ENCODE assay signal across 31 cellular contexts in genomic region chr5:37882636-37883035, GRCh38. TPM values are rescaled to one million over a fixed set of nuclear protein-coding genes. Genes with fewer than 3 reads are reported as not detected.
DNase-seq lines count a peak whose midpoint lies in the region; ATAC-seq, FAIRE-seq and TF ChIP-seq lines count a peak whose summit lies in the region.
"Had no signal": no experiment of that assay in that cellular context is flagged by ENCODE, and none has a peak within 500 bp of the region (broad histone marks: within the 10 kb centered on the region; RNA-seq: fewer than 3 reads in every experiment).

No MANE protein-coding gene starts in this region.

- no peaks in the 10 kb centered on the region for H3K9me3 Mint-ChIP-seq in activated CD4-positive, alpha-beta memory T cell treated with anti-CD3 and anti-CD28 coated beads, Interleukin-2, amount 10 ng/mL, durations not matched to agents 7 days and 5 days
- peaks cover 0 to 13% (median 0%) of the 10 kb centered on the region in 3 donors for H3K9me3 Mint-ChIP-seq in T-cell
- H3K9me3 Mint-ChIP-seq: CD4-positive, alpha-beta T cell; GM23338; T-helper 1 cell treated with Interleukin-12 subunit alpha and Interleukin-12 subunit beta and Interleukin-4 antibody, amounts not matched to agents 30 μg/mL and 1 μg/mL, for 36 hours had no signal

- no peaks in the 10 kb centered on the region for H3K36me3 Mint-ChIP-seq in activated CD4-positive, alpha-beta memory T cell treated with anti-CD3 and anti-CD28 coated beads, Interleukin-2, amount 10 ng/mL, durations not matched to agents 7 days and 5 days (ENCODE audit: low read depth)
- no peaks in the 10 kb centered on the region for H3K36me3 Mint-ChIP-seq in T-cell
- H3K36me3 Mint-ChIP-seq: activated CD8-positive, alpha-beta memory T cell treated with anti-CD3 and anti-CD28 coated beads, Interleukin-2, amount 10 ng/mL, durations not matched to agents 7 days and 5 days had no signal

- H3K4me1 ChIP-seq in fibroblast of lung (ENCODE audit: control insufficient read depth, extremely low read depth, insufficient read depth, low read length), result peaks cover 2% of the 10 kb centered on the region
- H3K4me1 ChIP-seq in HepG2 (ENCODE audit: insufficient read depth, low read length), result no peaks in the 10 kb centered on the region
- H3K4me1 ChIP-seq: testis had no signal

- no peak for TF ChIP-seq POLR2A in HepG2 (IDR thresholded peaks at IDR 0.05; ENCODE audit: insufficient read depth in 1 of 2, low read depth in 2 of 2, low read length in 2 of 2)

- H2AFZ ChIP-seq in fibroblast of lung (ENCODE audit: low read length), result no peak overlapping the region
- no peak overlapping the region for H2AFZ ChIP-seq in HepG2 (ENCODE audit: low read length)
- H2AFZ ChIP-seq: GM23338 had no signal

- no peak for TF ChIP-seq RAD21 in HepG2 (CRISPR knock-in tag; IDR thresholded peaks at IDR 0.05)

- CTCF ChIA-PET in HepG2 (lab: Yijun Ruan, JAX; ENCODE audit: low intra/inter-chr PET ratio, low total read pairs) (no interaction called here), T-cell (lab: Charles Lee) (no interaction called here)
- CTCF ChIA-PET in activated CD4-positive, alpha-beta memory T cell treated with anti-CD3 and anti-CD28 coated beads, Interleukin-2, amount 10 ng/mL, durations not matched to agents 7 days and 5 days (lab: Charles Lee), result no interaction called here

- no peak for TF ChIP-seq CTCF in AG10803 (conservative IDR thresholded peaks at IDR 0.05; ENCODE audit: low read length)
- no peak for TF ChIP-seq CTCF in fibroblast of lung (conservative IDR thresholded peaks at IDR 0.05 in 1 of 2, IDR thresholded peaks at IDR 0.05 in 1 of 2; ENCODE audit: low read depth in 1 of 2, low read length in 2 of 2)
- no peak for TF ChIP-seq CTCF in HepG2 (CRISPR knock-in tag; IDR thresholded peaks at IDR 0.05)

- intact Hi-C loops in HepG2 (cut with micrococcal nuclease; ENCODE audit: unreplicated experiment), result no loop called here

- TF ChIP-seq EP300 in HepG2 (IDR thresholded peaks at IDR 0.05; ENCODE audit: low read depth in 2 of 2, low read length in 2 of 2), result no peak
- TF ChIP-seq EP300 in HepG2 (CRISPR knock-in tag; IDR thresholded peaks at IDR 0.05; ENCODE audit: borderline replicate concordance), result no peak

- H3K4me1 Mint-ChIP-seq in activated CD4-positive, alpha-beta memory T cell treated with anti-CD3 and anti-CD28 coated beads, Interleukin-2, amount 10 ng/mL, durations not matched to agents 7 days and 5 days, result no peaks in the 10 kb centered on the region
- no peaks in the 10 kb centered on the region for H3K4me1 Mint-ChIP-seq in T-cell
- H3K4me1 Mint-ChIP-seq: activated CD8-positive, alpha-beta memory T cell treated with anti-CD3 and anti-CD28 coated beads, Interleukin-2, amount 10 ng/mL, durations not matched to agents 7 days and 5 days; GM23338 had no signal

- H3K36me3 ChIP-seq in fibroblast of lung (ENCODE audit: control insufficient read depth, insufficient read depth, low read length) (no peaks in the 10 kb centered on the region), HepG2 (replicated peaks in 1 of 2; ENCODE audit: control insufficient read depth in 1 of 2, insufficient read depth in 2 of 2, low read length in 2 of 2) (no peaks in the 10 kb centered on the region)
- H3K36me3 ChIP-seq: MG63 had no signal

- H4K20me1 ChIP-seq in fibroblast of lung (ENCODE audit: control insufficient read depth, extremely low read depth, insufficient read depth, low read length), result no peaks in the 10 kb centered on the region
- no peaks in the 10 kb centered on the region for H4K20me1 ChIP-seq in HepG2 (ENCODE audit: insufficient read depth, low read length)

- in situ Hi-C loops in HepG2 (cut with HindIII; ENCODE audit: extremely low pct_ligation_motif_present, low pct_unique_long_range_greater_than_20kb), result no loop called here

- 3% methylated on average over 3 of the region's 3 CpGs for WGBS in HepG2 (ENCODE audit: low lambda C conversion rate)

- H3K4me3 ChIP-seq in AG10803 (ENCODE audit: low read length) (no peak overlapping the region), fibroblast of lung (replicated peaks in 1 of 4; ENCODE audit: control extremely low read depth in 1 of 4, insufficient read depth in 1 of 4, low read depth in 3 of 4, low read length in 4 of 4) (no peak overlapping the region), HepG2 (replicated peaks in 1 of 3; ENCODE audit: insufficient read depth in 1 of 3, low read depth in 2 of 3, low read length in 3 of 3) (no peak overlapping the region)
- H3K4me3 ChIP-seq: GM23338, K562, lung, MG63, testis had no signal

- no TSS peak for BruUV-seq in HepG2 (replicated peaks; lab: Mats Ljungman, UMichigan)

- H3K27me3 ChIP-seq in fibroblast of lung (ENCODE audit: control insufficient read depth, insufficient read depth, low read length) (no peaks in the 10 kb centered on the region), HepG2 (ENCODE audit: control insufficient read depth in 1 of 2, insufficient read depth in 2 of 2, low read length in 2 of 2) (peaks cover 0 to 8% of the 10 kb centered on the region in 2 experiments; a peak in 1 of 5 replicates)
- H3K27me3 ChIP-seq: MG63, testis had no signal

- H3K9ac ChIP-seq in fibroblast of lung (ENCODE audit: insufficient read depth, low read length) (no peak overlapping the region), HepG2 (ENCODE audit: insufficient read depth, low read depth, low read length) (no peak overlapping the region)
- H3K9ac ChIP-seq: SK-N-SH had no signal

- POLR2A ChIA-PET in HepG2 (lab: Yijun Ruan, JAX) (no interaction called here), T-cell (lab: Charles Lee) (no interaction called here)
- POLR2A ChIA-PET in activated CD4-positive, alpha-beta memory T cell treated with anti-CD3 and anti-CD28 coated beads, Interleukin-2, amount 10 ng/mL, durations not matched to agents 7 days and 5 days (lab: Charles Lee), result no interaction called here

- H3K79me2 ChIP-seq in fibroblast of lung (ENCODE audit: control insufficient read depth, insufficient read depth, low read length), result no peaks in the 10 kb centered on the region
- H3K79me2 ChIP-seq in HepG2 (ENCODE audit: insufficient read depth, low read length), result no peaks in the 10 kb centered on the region

- H3K4me3 Mint-ChIP-seq in activated CD4-positive, alpha-beta memory T cell treated with anti-CD3 and anti-CD28 coated beads, Interleukin-2, amount 10 ng/mL, durations not matched to agents 7 days and 5 days, result no peak overlapping the region
- H3K4me3 Mint-ChIP-seq in T-cell, result no peak overlapping the region
- H3K4me3 Mint-ChIP-seq: activated CD8-positive, alpha-beta memory T cell treated with anti-CD3 and anti-CD28 coated beads, Interleukin-2, amount 10 ng/mL, durations not matched to agents 7 days and 5 days; activated T-cell treated with anti-CD3 and anti-CD28 coated beads, Interleukin-2, amount 50 U/mL, for 72 hours; CD4-positive, alpha-beta T cell; GM23338; nephron; T-helper 1 cell treated with Interleukin-12 subunit alpha and Interleukin-12 subunit beta and Interleukin-4 antibody, amounts not matched to agents 30 μg/mL and 1 μg/mL, for 36 hours had no signal

- H3K4me2 ChIP-seq in fibroblast of lung (ENCODE audit: extremely low read depth, insufficient read depth, low read length) (no peak overlapping the region), HepG2 (ENCODE audit: low read depth, low read length) (no peak overlapping the region)
- H3K4me2 ChIP-seq: GM23338, SK-N-SH had no signal

- DNase-seq in AG10803 (ENCODE audit: low read depth) (peak; percentile 17), M059J (ENCODE audit: low read depth) (peak; percentile 77), fibroblast of lung (ENCODE audit: low read depth in 2 of 2) (peak; percentile 10 to 42), HepG2 (ENCODE audit: low spot score) (no peak), T-cell (no peak), hepatic stellate cell (ENCODE audit: low spot score) (no peak)
- DNase-seq in activated CD4-positive, alpha-beta memory T cell treated with anti-CD3 and anti-CD28 coated beads, Interleukin-2, amount 10 ng/mL, durations not matched to agents 7 days and 5 days, result no peak
- no peak for DNase-seq in activated CD8-positive, alpha-beta memory T cell treated with anti-CD3 and anti-CD28 coated beads, Interleukin-2, amount 50 U/mL, for 48 hours
- DNase-seq: activated CD8-positive, alpha-beta memory T cell treated with anti-CD3 and anti-CD28 coated beads, Interleukin-2, amount 10 ng/mL, durations not matched to agents 7 days and 5 days; activated T-cell treated with anti-CD3 and anti-CD28 coated beads, Interleukin-2, amount 50 U/mL, for 72 hours; AML-193; CD4-positive, alpha-beta T cell; MG63; NCI-H1417 treated with DMSO at 0.1 percent for 48 hours; NCI-H2029 treated with DMSO at 0.1 percent for 48 hours; NCI-H524 treated with DMSO at 0.1 percent for 48 hours; PC-3; SK-N-SH; stimulated activated CD4-positive, alpha-beta T cell treated with anti-CD3 and anti-CD28 coated beads, Interleukin-1b, Interleukin-23, amount 100 ng/mL, for 48 hours; stimulated activated naive CD4-positive, alpha-beta T cell treated with Interleukin-2 at 50 U/mL for 16 hours; testis had no signal

- no peak for ATAC-seq in HepG2
- ATAC-seq in T-cell (replicated peaks in 1 of 4), result no peak
- ATAC-seq: activated CD8-positive, alpha-beta memory T cell treated with anti-CD3 and anti-CD28 coated beads, Interleukin-2, amount 10 ng/mL, durations not matched to agents 7 days and 5 days; activated T-cell treated with anti-CD3 and anti-CD28 coated beads, Interleukin-2, amount 50 U/mL, for 72 hours; GM23338; K562; PC-3 had no signal

- H3K27ac Mint-ChIP-seq in activated CD4-positive, alpha-beta memory T cell treated with anti-CD3 and anti-CD28 coated beads, Interleukin-2, amount 10 ng/mL, durations not matched to agents 7 days and 5 days, result no peak overlapping the region
- H3K27ac Mint-ChIP-seq in T-cell, result no peak overlapping the region
- H3K27ac Mint-ChIP-seq: activated CD8-positive, alpha-beta memory T cell treated with anti-CD3 and anti-CD28 coated beads, Interleukin-2, amount 10 ng/mL, durations not matched to agents 7 days and 5 days; activated T-cell treated with anti-CD3 and anti-CD28 coated beads, Interleukin-2, amount 50 U/mL, for 72 hours; CD4-positive, alpha-beta T cell; GM23338; nephron; T-helper 1 cell treated with Interleukin-12 subunit alpha and Interleukin-12 subunit beta and Interleukin-4 antibody, amounts not matched to agents 30 μg/mL and 1 μg/mL, for 36 hours had no signal

- H3K9me3 ChIP-seq in fibroblast of lung (ENCODE audit: control insufficient read depth, insufficient read depth, low read depth, low read length), result no peaks in the 10 kb centered on the region
- H3K9me3 ChIP-seq in HepG2 (ENCODE audit: low read length), result no peaks in the 10 kb centered on the region
- H3K9me3 ChIP-seq: MG63, SK-N-SH, testis had no signal

- H3K27ac ChIP-seq in fibroblast of lung (ENCODE audit: insufficient read depth, low read length), result no peak overlapping the region
- H3K27ac ChIP-seq in HepG2 (ENCODE audit: extremely low read length, insufficient read depth, low read length), result no peak overlapping the region
- H3K27ac ChIP-seq: testis had no signal

- no peak for FAIRE-seq in HepG2 (lab: Jason Lieb, UNC)
- FAIRE-seq: GM18507, K562, keratinocyte, TTC549 had no signal

- H3K27me3 Mint-ChIP-seq in activated CD4-positive, alpha-beta memory T cell treated with anti-CD3 and anti-CD28 coated beads, Interleukin-2, amount 10 ng/mL, durations not matched to agents 7 days and 5 days, result peaks cover 1% of the 10 kb centered on the region
- H3K27me3 Mint-ChIP-seq in T-cell, result peaks cover 15 to 21% of the 10 kb centered on the region in 2 donors

RNA-seq across cellular contexts. Expression of gene GDNF, which starts 42.8 kb away (rescaled TPM):
- 0.05 TPM in 1 of 2 replicates, not detected in the other for total RNA-seq in M059J (2014; rRNA removed; shearing (Covaris generic))
- total RNA-seq in fibroblast of lung, result 0.51 and 0.83 TPM in 2 replicates
- 0.32 and 2.2 TPM in 2 replicates for polyA plus RNA-seq in fibroblast of lung
- polyA plus RNA-seq in fibroblast of lung (2012), result 0.47 and 2.3 TPM in 2 replicates
- polyA minus RNA-seq in fibroblast of lung (ENCODE audit: low replicate concordance), result 0.39 and 1.1 TPM in 2 replicates
- 0.20 and 0.46 TPM in 2 replicates for total RNA-seq in HepG2 (2016; rRNA removed; fragmentation: Illumina TruSeq; extraction: Trizol)
- 0.10 TPM in 1 of 2 replicates, not detected in the other for total RNA-seq in HepG2 (2016; cell fraction: cytosol; rRNA removed; fragmentation: Illumina TruSeq; extraction: Trizol; ENCODE audit: low read depth)
- 0.19 and 0.56 TPM in 2 replicates for total RNA-seq in HepG2 (2016; cell fraction: insoluble cytoplasmic fraction; rRNA removed; fragmentation: Illumina TruSeq; extraction: Trizol)
- 0.10 and 0.25 TPM in 2 replicates for total RNA-seq in HepG2 (2016; cell fraction: membrane; rRNA removed; fragmentation: Illumina TruSeq; extraction: Trizol)
- total RNA-seq in HepG2 (2016; cell fraction: nucleus; rRNA removed; fragmentation: Illumina TruSeq; extraction: Trizol), result 0.56 and 1.2 TPM in 2 replicates
- 0.17 and 0.24 TPM in 2 replicates for polyA plus RNA-seq in HepG2 (2011; rRNA removed)
- polyA plus RNA-seq in HepG2 (2011; cell fraction: cytosol; rRNA removed), result 0.05 and 0.17 TPM in 2 replicates
- 0.29 and 0.45 TPM in 2 replicates for polyA plus RNA-seq in HepG2 (2011; cell fraction: nucleus; rRNA removed)
- polyA plus RNA-seq in HepG2 (2012), result 0.08 and 0.44 TPM in 2 replicates
- 0.05 and 0.06 TPM in 2 replicates for polyA plus RNA-seq in HepG2 (2016; cell fraction: cytosol; fragmentation: Illumina TruSeq; extraction: Trizol; ENCODE audit: low read depth)
- 0.14 and 0.35 TPM in 2 replicates for polyA plus RNA-seq in HepG2 (2016; cell fraction: insoluble cytoplasmic fraction; fragmentation: Illumina TruSeq; extraction: Trizol; ENCODE audit: low read depth)
- 0.16 and 0.28 TPM in 2 replicates for polyA plus RNA-seq in HepG2 (2016; cell fraction: membrane; fragmentation: Illumina TruSeq; extraction: Trizol; ENCODE audit: low read depth)
- polyA plus RNA-seq in HepG2 (2016; cell fraction: nucleus; fragmentation: Illumina TruSeq; extraction: Trizol; ENCODE audit: insufficient read depth, low read depth), result 1.2 and 1.3 TPM in 2 replicates
- 0.16 TPM in 1 of 2 replicates, not detected in the other for polyA minus RNA-seq in HepG2 (2011; rRNA and poly(A)+ RNA removed; ENCODE audit: low replicate concordance)
- polyA minus RNA-seq in HepG2 (2011; cell fraction: cytosol; rRNA and poly(A)+ RNA removed), result 0.18 and 0.30 TPM in 2 replicates
- 0.39 and 0.75 TPM in 2 replicates for polyA minus RNA-seq in HepG2 (2011; cell fraction: nucleus; rRNA and poly(A)+ RNA removed)
- not detected for total RNA-seq in activated CD4-positive, alpha-beta memory T cell treated with anti-CD3 and anti-CD28 coated beads, Interleukin-2, amount 10 ng/mL, durations not matched to agents 7 days and 5 days
- not detected for total RNA-seq in T-cell
- total RNA-seq: activated CD8-positive, alpha-beta memory T cell treated with anti-CD3 and anti-CD28 coated beads, Interleukin-2, amount 10 ng/mL, durations not matched to agents 7 days and 5 days; activated T-cell treated with anti-CD3 and anti-CD28 coated beads, Interleukin-2, amount 50 U/mL, for 72 hours; CD4-positive, alpha-beta T cell; HT-29; K562; lung; mononuclear cell; PC-3 had no signal
- polyA plus RNA-seq: K562 had no signal

Comparison
In these comparisons a context has a peak if more than half of its experiments do, and no peak if none do; other contexts are left out.
1. DNase-seq: peak in AG10803 (single experiment), M059J (single experiment) and fibroblast of lung (2 of 2); none in HepG2 (single experiment), activated CD4-positive, alpha-beta memory T cell treated with anti-CD3 and anti-CD28 coated beads, Interleukin-2, amount 10 ng/mL, durations not matched to agents 7 days and 5 days (single experiment), T-cell (0 of 34), activated CD8-positive, alpha-beta memory T cell treated with anti-CD3 and anti-CD28 coated beads, Interleukin-2, amount 50 U/mL, for 48 hours (single experiment) and hepatic stellate cell (single experiment).